ENCODE assay signal across 25 cellular contexts in genomic region chr4:177185151-177185550, GRCh38.
DNase-seq lines count a peak whose midpoint lies in the region; ATAC-seq and TF ChIP-seq lines count a peak whose summit lies in the region.
"Had no signal": no experiment of that assay in that cellular context is flagged by ENCODE, and none has a peak within 500 bp of the region (broad histone marks: within the 10 kb centered on the region; RNA-seq: fewer than 3 reads in every experiment).

No MANE protein-coding gene starts in this region.

- peak overlapping the region; percentile 77 for H2AFZ ChIP-seq in IMR-90 (replicated peaks; ENCODE audit: low read length, poor library complexity)
- no peak overlapping the region for H2AFZ ChIP-seq in neural progenitor cell (replicated peaks)
- H2AFZ ChIP-seq: hepatocyte had no signal

- peak overlapping the region; percentile 39 for H2BK5ac ChIP-seq in IMR-90 (ENCODE audit: low read depth, low read length, poor library complexity, severe bottlenecking)

- H3K9ac ChIP-seq in IMR-90 (ENCODE audit: low read depth, low read length) (0 out of 2 replicates have a peak overlapping the region, but pooled peaks have one; percentile 10), neural progenitor cell (no peak overlapping the region)
- H3K9ac ChIP-seq: BLaER1 had no signal

- no peaks in the 10 kb centered on the region for H3F3A ChIP-seq in neural progenitor cell (ENCODE audit: low read depth)

- intact Hi-C loops in IMR-90 (cut with micrococcal nuclease), result loop anchor here (10.0 kb wide), 1 partner anchor 390 kb away; the partner anchor contains the start of gene VEGFC

- H3K79me1 ChIP-seq in IMR-90 (ENCODE audit: low read depth in 1 of 2, low read length in 2 of 2), result no peaks in the 10 kb centered on the region

- no peak overlapping the region for H3K56ac ChIP-seq in IMR-90 (ENCODE audit: extremely low read depth, insufficient read depth, low read length)

- peak; percentile 42 for ATAC-seq in IMR-90 (ENCODE audit: low read depth)
- ATAC-seq: gastrocnemius medialis; left ventricle myocardium superior; naive thymus-derived CD4-positive, alpha-beta T cell had no signal

- H3K9me1 ChIP-seq in IMR-90 (ENCODE audit: insufficient read depth, low read length), result peaks cover 4% of the 10 kb centered on the region; the same call in 1 of the 2 replicates

- no CpG with 5 or more reads among the region's 2 CpGs for WGBS in IMR-90 (ENCODE audit: extremely low coverage in 2 of 2, insufficient read length in 1 of 2), 2 experiments

- no peaks in the 10 kb centered on the region for H3K79me2 ChIP-seq in neural progenitor cell (ENCODE audit: low read depth)
- H3K79me2 ChIP-seq: hepatocyte had no signal

- peak overlapping the region in 1 of 2 experiments; percentile 86; a peak in 3 of 4 replicates for H4K8ac ChIP-seq in IMR-90 (ENCODE audit: low read depth in 2 of 2, low read length in 2 of 2)

- H3K36me3 ChIP-seq in IMR-90 (ENCODE audit: control insufficient read depth, insufficient read depth, low read length), result no peaks in the 10 kb centered on the region
- H3K36me3 ChIP-seq in neural progenitor cell, result no peaks in the 10 kb centered on the region
- H3K36me3 ChIP-seq: BLaER1, brain microvascular endothelial cell, gastrocnemius medialis, stomach had no signal

- H4K91ac ChIP-seq in IMR-90 (ENCODE audit: insufficient read depth, low read depth, low read length), result peak overlapping the region; percentile 78

- TF ChIP-seq POLR2A in IMR-90 (IDR thresholded peaks at IDR 0.05; ENCODE audit: low read depth, low read length), result no peak

- DNase-seq in EH (ENCODE audit: low read depth), result peak; percentile 20
- peak; percentile 41 for DNase-seq in IMR-90
- DNase-seq in epithelial cell of proximal tubule (ENCODE audit: low read depth), result peak; percentile 49
- DNase-seq in neural progenitor cell (ENCODE audit: low spot score), result peak; percentile 15
- no peak for DNase-seq in activated T-cell treated with anti-CD3 and anti-CD28 coated beads, Interleukin-2, amount 50 U/mL, for 1 hour
- DNase-seq in NCI-H82 treated with DMSO at 0.1 percent for 48 hours (lab: John Stamatoyannopoulos, UW; ENCODE audit: unreplicated experiment), result no peak
- DNase-seq in DMS79 (lab: John Stamatoyannopoulos, UW), result no peak
- no peak for DNase-seq in DMS153 treated with DMSO at 0.1 percent for 48 hours (lab: John Stamatoyannopoulos, UW; ENCODE audit: unreplicated experiment)
- DNase-seq: ACHN; brain microvascular endothelial cell; effector CD4-positive, alpha-beta T cell; erythroblast; gastrocnemius medialis; left ventricle myocardium superior; midbrain; naive thymus-derived CD4-positive, alpha-beta T cell; NCI-H1694; NCI-H446 treated with DMSO at 0.1 percent for 48 hours; NCI-H82; occipital lobe; stomach had no signal

- CTCF ChIA-PET in IMR-90 (lab: Yijun Ruan, JAX), result no interaction called here

- peak overlapping the region; percentile 71 for H3K4ac ChIP-seq in IMR-90 (ENCODE audit: low read depth, low read length)

- H3K27me3 ChIP-seq in IMR-90 (ENCODE audit: control insufficient read depth, insufficient read depth, low read length), result no peaks in the 10 kb centered on the region
- no peaks in the 10 kb centered on the region for H3K27me3 ChIP-seq in neural progenitor cell
- H3K27me3 ChIP-seq: BLaER1, brain microvascular endothelial cell, gastrocnemius medialis, hepatocyte, stomach had no signal

- peak overlapping the region; percentile 96 for H2BK120ac ChIP-seq in IMR-90 (ENCODE audit: low read depth, low read length)

- in situ Hi-C loops in IMR-90 (cut with MboI; ENCODE audit: low sequenced_read_pairs), result no loop called here

- POLR2A ChIA-PET in IMR-90 (lab: Charles Lee; ENCODE audit: unreplicated experiment), result no interaction called here

- H2BK15ac ChIP-seq in IMR-90 (ENCODE audit: low read depth, low read length), result peak overlapping the region; percentile 61

- no peak overlapping the region for H2AK9ac ChIP-seq in IMR-90 (replicated peaks; ENCODE audit: low read depth, low read length, poor library complexity)

- peak overlapping the region; percentile 82; the same call in 1 of the 2 replicates for H3K23ac ChIP-seq in IMR-90 (ENCODE audit: low read depth, low read length)

- no peaks in the 10 kb centered on the region for H4K20me1 ChIP-seq in IMR-90 (ENCODE audit: insufficient read depth, low read length)
- H4K20me1 ChIP-seq in neural progenitor cell (ENCODE audit: low read depth), result no peaks in the 10 kb centered on the region
- H4K20me1 ChIP-seq: BLaER1 had no signal

- H3K27ac Mint-ChIP-seq in neural progenitor cell, result peak overlapping the region; percentile 26
- H3K27ac Mint-ChIP-seq: IgD-negative memory B cell; naive thymus-derived CD4-positive, alpha-beta T cell; type B pancreatic cell had no signal

- no peaks in the 10 kb centered on the region for H3K36me3 Mint-ChIP-seq in neural progenitor cell
- H3K36me3 Mint-ChIP-seq: naive thymus-derived CD4-positive, alpha-beta T cell; type B pancreatic cell had no signal

- H3K4me2 ChIP-seq in IMR-90 (ENCODE audit: low read depth, low read length) (peak overlapping the region; percentile 20; the same call in 1 of the 2 replicates), neural progenitor cell (no peak overlapping the region)
- H3K4me2 ChIP-seq: BLaER1, hepatocyte had no signal

- no peaks in the 10 kb centered on the region for H3K27me3 Mint-ChIP-seq in neural progenitor cell (ENCODE audit: insufficient read depth, low read depth)
- H3K27me3 Mint-ChIP-seq: IgD-negative memory B cell, type B pancreatic cell had no signal

- TF ChIP-seq RAD21 in IMR-90 (IDR thresholded peaks at IDR 0.05; ENCODE audit: low read length), result no peak

- H3K4me3 ChIP-seq in IMR-90 (ENCODE audit: insufficient read depth, low read depth, low read length) (no peak overlapping the region), epithelial cell of proximal tubule (ENCODE audit: low read depth, low read length) (no peak overlapping the region), neural progenitor cell (no peak overlapping the region)
- H3K4me3 ChIP-seq: BLaER1, gastrocnemius medialis, hepatocyte, stomach had no signal

- no TSS peak for BruUV-seq in IMR-90 (replicated peaks; lab: Mats Ljungman, UMichigan)

- H3K4me1 ChIP-seq in IMR-90 (ENCODE audit: control insufficient read depth, insufficient read depth, low read length) (peaks cover 10% of the 10 kb centered on the region), neural progenitor cell (no peaks in the 10 kb centered on the region)
- H3K4me1 ChIP-seq: BLaER1, gastrocnemius medialis, stomach had no signal

- H4K5ac ChIP-seq in IMR-90 (ENCODE audit: low read depth, low read length), result peak overlapping the region; percentile 91

- H3K14ac ChIP-seq in IMR-90 (replicated peaks; ENCODE audit: low read depth, low read length), result peak overlapping the region; percentile 85

- TF ChIP-seq CTCF in IMR-90 (conservative IDR thresholded peaks at IDR 0.05; ENCODE audit: low read depth, low read length), result no peak
- no peak for TF ChIP-seq CTCF in epithelial cell of proximal tubule (conservative IDR thresholded peaks at IDR 0.05; ENCODE audit: low read depth, low read length)
- no peak for TF ChIP-seq CTCF in neural progenitor cell (IDR thresholded peaks at IDR 0.05)

- H3K4me3 Mint-ChIP-seq in neural progenitor cell, result no peak overlapping the region
- H3K4me3 Mint-ChIP-seq: IgD-negative memory B cell; naive thymus-derived CD4-positive, alpha-beta T cell; type B pancreatic cell had no signal

- H3K27ac ChIP-seq in IMR-90 (ENCODE audit: insufficient read depth, low read length) (peak overlapping the region; percentile 57; the same call in 1 of the 2 replicates), neural progenitor cell (no peak overlapping the region)
- H3K27ac ChIP-seq: BLaER1, brain microvascular endothelial cell, gastrocnemius medialis, hepatocyte, stomach had no signal

- peak overlapping the region; percentile 75; the same call in 1 of the 2 replicates for H2AK5ac ChIP-seq in IMR-90 (ENCODE audit: low read depth, low read length)

- H2BK20ac ChIP-seq in IMR-90 (ENCODE audit: low read depth, low read length), result peak overlapping the region; percentile 94

- H3K9me3 Mint-ChIP-seq in neural progenitor cell, result no peaks in the 10 kb centered on the region
- H3K9me3 Mint-ChIP-seq: IgD-negative memory B cell; naive thymus-derived CD4-positive, alpha-beta T cell; type B pancreatic cell had no signal

- dilution Hi-C loops in IMR-90 (cut with HindIII; ENCODE audit: low sequenced_read_pairs, unreplicated experiment), result no loop called here

- H3K9me3 ChIP-seq in IMR-90 (ENCODE audit: control insufficient read depth, insufficient read depth, low read length) (no peaks in the 10 kb centered on the region), neural progenitor cell (ENCODE audit: low read depth) (no peaks in the 10 kb centered on the region)
- H3K9me3 ChIP-seq: BLaER1, gastrocnemius medialis, stomach had no signal

- peaks cover 3% of the 10 kb centered on the region for H3K4me1 Mint-ChIP-seq in neural progenitor cell
- H3K4me1 Mint-ChIP-seq: IgD-negative memory B cell had no signal

- H3K18ac ChIP-seq in IMR-90 (ENCODE audit: low read depth, low read length), result peak overlapping the region; percentile 98

TF ChIP-seq in IMR-90, 13 proteins besides CTCF, POLR2A, EP300 and RAD21:
- no peak for TF ChIP-seq SMC3 (IDR thresholded peaks at IDR 0.05; ENCODE audit: low read depth, low read length)
- no peak for TF ChIP-seq MAFK (IDR thresholded peaks at IDR 0.05; ENCODE audit: low read depth, low read length)
- no peak for TF ChIP-seq RCOR1 (IDR thresholded peaks at IDR 0.05; ENCODE audit: insufficient replicate concordance, low read length)
- TF ChIP-seq NFE2L2 (IDR thresholded peaks at IDR 0.05; ENCODE audit: low read depth, low read length), result no peak
- TF ChIP-seq CEBPB (IDR thresholded peaks at IDR 0.05; ENCODE audit: low read depth, low read length), result no peak
- TF ChIP-seq BHLHE40 (IDR thresholded peaks at IDR 0.05; ENCODE audit: low read depth, low read length), result no peak
- no peak for TF ChIP-seq ELK1 (IDR thresholded peaks at IDR 0.05; ENCODE audit: borderline replicate concordance, low read depth, low read length)
- no peak for TF ChIP-seq FOS (IDR thresholded peaks at IDR 0.05; ENCODE audit: low read depth, low read length)
- TF ChIP-seq MAZ (IDR thresholded peaks at IDR 0.05; ENCODE audit: borderline replicate concordance, low read depth, low read length), result no peak

Comparison
In these comparisons a context has a peak if more than half of its experiments do, and no peak if none do; other contexts are left out.
1. DNase-seq: peak in EH (single experiment), IMR-90 (single experiment), epithelial cell of proximal tubule (single experiment) and neural progenitor cell (single experiment); none in activated T-cell treated with anti-CD3 and anti-CD28 coated beads, Interleukin-2, amount 50 U/mL, for 1 hour (single experiment), NCI-H82 treated with DMSO at 0.1 percent for 48 hours (single experiment), DMS79 (single experiment) and DMS153 treated with DMSO at 0.1 percent for 48 hours (single experiment).